20 cellular contexts compared by ENCODE assay signal in genomic region chr3:144097144-144097543, GRCh38.
A peak's percentile ranks its signal among the peaks of the same experiment; 100 is the strongest.
DNase-seq lines count a peak whose midpoint lies in the region; ATAC-seq and TF ChIP-seq lines count a peak whose summit lies in the region.
"Had no signal": no experiment of that assay in that cellular context is flagged by ENCODE, and none has a peak within 500 bp of the region (broad histone marks: within the 10 kb centered on the region; RNA-seq: fewer than 3 reads in every experiment).

No MANE protein-coding gene starts in this region.

- H3K4me1 Mint-ChIP-seq in GM23338 (peaks cover 13% of the 10 kb centered on the region; the same call in 2 of the 3 replicates), neural progenitor cell (peaks cover 5% of the 10 kb centered on the region)

- H3K27ac Mint-ChIP-seq in GM23338: no peak overlapping the region
- H3K27ac Mint-ChIP-seq in neural progenitor cell: peak overlapping the region; percentile 66

- H3K27me3 ChIP-seq in GM23338 (ENCODE audit: insufficient read depth) (no peaks in the 10 kb centered on the region), neural progenitor cell (no peaks in the 10 kb centered on the region)
- H3K27me3 ChIP-seq: SJSA1 had no signal

- H3K27ac ChIP-seq in GM23338 (ENCODE audit: low read depth) (peak overlapping the region; percentile 63; the same call in 1 of the 2 replicates), neural progenitor cell (no peak overlapping the region)
- H3K27ac ChIP-seq: GM23248, KMS-11, SJSA1 had no signal

- peaks cover 15% of the 10 kb centered on the region for H3K4me1 ChIP-seq in GM23338 (ENCODE audit: insufficient read depth)
- H3K4me1 ChIP-seq in neural progenitor cell: peaks cover 24% of the 10 kb centered on the region
- H3K4me1 ChIP-seq: Caco-2, SJSA1 had no signal

- H3K4me3 ChIP-seq in GM23338 (no peak overlapping the region), neural progenitor cell (no peak overlapping the region)
- H3K4me3 ChIP-seq: GM12878, GM23248, SJSA1 had no signal

- ATAC-seq in GM23338: peak; percentile 80
- ATAC-seq: GM12878, HepG2 had no signal

- H2AFZ ChIP-seq in GM23338 (peak overlapping the region; percentile 74), neural progenitor cell (replicated peaks) (no peak overlapping the region)
- H2AFZ ChIP-seq: GM23248 had no signal

- H3K4me2 ChIP-seq in GM23338 (no peak overlapping the region), neural progenitor cell (peak overlapping the region; percentile 43)
- H3K4me2 ChIP-seq: KMS-11 had no signal

- no peak overlapping the region for H3K9ac ChIP-seq in neural progenitor cell
- H3K9ac ChIP-seq: GM23248, KMS-11 had no signal

- DNase-seq in NCI-H2227 treated with DMSO at 0.1 percent for 48 hours (lab: John Stamatoyannopoulos, UW): peak; percentile 62
- DNase-seq in NCI-H2227 (lab: John Stamatoyannopoulos, UW; ENCODE audit: unreplicated experiment): no peak
- no peak for DNase-seq in GM23338 (ENCODE audit: low spot score)
- DNase-seq in NCI-H345 treated with DMSO at 0.1 percent for 48 hours (lab: John Stamatoyannopoulos, UW; ENCODE audit: unreplicated experiment): peak; percentile 12
- peak; percentile 41 for DNase-seq in neural progenitor cell (ENCODE audit: low spot score)
- no peak for DNase-seq in CD1c-positive myeloid dendritic cell (ENCODE audit: extremely low spot score)
- DNase-seq in NCI-H524 (lab: John Stamatoyannopoulos, UW): no peak
- DNase-seq: Caco-2, GDM1, GM23248, NCI-H1048, NCI-H1694 treated with DMSO at 0.1 percent for 48 hours, NCI-H2171, NCI-H510A treated with DMSO at 0.1 percent for 48 hours, RPMI8226, SW 1271 had no signal

- H4K20me1 ChIP-seq in GM23338 (replicated peaks; ENCODE audit: insufficient read depth) (no peaks in the 10 kb centered on the region), neural progenitor cell (ENCODE audit: low read depth) (no peaks in the 10 kb centered on the region)

- no peaks in the 10 kb centered on the region for H3K9me3 ChIP-seq in neural progenitor cell (ENCODE audit: low read depth)
- H3K9me3 ChIP-seq: SJSA1 had no signal

- peaks cover 36% of the 10 kb centered on the region for H3K9me3 Mint-ChIP-seq in GM23338
- H3K9me3 Mint-ChIP-seq in neural progenitor cell: peaks cover 6% of the 10 kb centered on the region

- H3K36me3 ChIP-seq in GM23338 (ENCODE audit: insufficient read depth): no peaks in the 10 kb centered on the region; the same call in 1 of the 2 replicates
- H3K36me3 ChIP-seq in neural progenitor cell: no peaks in the 10 kb centered on the region
- H3K36me3 ChIP-seq: SJSA1 had no signal

- peaks cover 30% of the 10 kb centered on the region; the same call in 2 of the 3 replicates for H3K36me3 Mint-ChIP-seq in GM23338 (ENCODE audit: low read depth)
- no peaks in the 10 kb centered on the region for H3K36me3 Mint-ChIP-seq in neural progenitor cell

- H3K9me2 ChIP-seq in GM23338 (ENCODE audit: insufficient read depth): peaks cover 2% of the 10 kb centered on the region

- no peaks in the 10 kb centered on the region for H3F3A ChIP-seq in GM23338 (replicated peaks; ENCODE audit: low read depth)
- peaks cover 8% of the 10 kb centered on the region for H3F3A ChIP-seq in neural progenitor cell (ENCODE audit: low read depth)

- no peaks in the 10 kb centered on the region for H3K79me2 ChIP-seq in GM23338 (replicated peaks; ENCODE audit: insufficient read depth)
- H3K79me2 ChIP-seq in neural progenitor cell (ENCODE audit: low read depth): no peaks in the 10 kb centered on the region

- H3K4me3 Mint-ChIP-seq in GM23338 (no peak overlapping the region), neural progenitor cell (no peak overlapping the region)

- peaks cover 1% of the 10 kb centered on the region for H3K27me3 Mint-ChIP-seq in GM23338 (ENCODE audit: insufficient read depth, low read depth, poor library complexity)
- no peaks in the 10 kb centered on the region for H3K27me3 Mint-ChIP-seq in neural progenitor cell (ENCODE audit: insufficient read depth, low read depth)

- no peak for TF ChIP-seq CTCF in GM23338 (conservative IDR thresholded peaks at IDR 0.05; ENCODE audit: low read depth in 2 of 2)
- TF ChIP-seq CTCF in neural progenitor cell (IDR thresholded peaks at IDR 0.05): no peak

TF ChIP-seq in GM23338, 12 proteins besides CTCF, POLR2A, EP300 and RAD21 (continues in another document):
- no peak for TF ChIP-seq ZNF331 (CRISPR knock-in tag; IDR thresholded peaks at IDR 0.05; ENCODE audit: low read depth)
- no peak for TF ChIP-seq ETS1 (IDR thresholded peaks at IDR 0.05)
- no peak for TF ChIP-seq ZNF114 (CRISPR knock-in tag; IDR thresholded peaks at IDR 0.05)
- no peak for TF ChIP-seq STAT1 (IDR thresholded peaks at IDR 0.05; ENCODE audit: unreplicated experiment)
- TF ChIP-seq NANOG (IDR thresholded peaks at IDR 0.05; ENCODE audit: borderline replicate concordance): no peak
- no peak for TF ChIP-seq JUNB (IDR thresholded peaks at IDR 0.05; ENCODE audit: unreplicated experiment)
- no peak for TF ChIP-seq POLR2AphosphoS5 (IDR thresholded peaks at IDR 0.05; ENCODE audit: low read depth)
- no peak for TF ChIP-seq ZNF462 (CRISPR knock-in tag; IDR thresholded peaks at IDR 0.05)
- no peak for TF ChIP-seq EZH2phosphoT487 (IDR thresholded peaks at IDR 0.05; ENCODE audit: unreplicated experiment)

Comparison
In these comparisons a context has a peak if more than half of its experiments do, and no peak if none do; other contexts are left out.
1. DNase-seq: peak in NCI-H2227 treated with DMSO at 0.1 percent for 48 hours (single experiment), NCI-H345 treated with DMSO at 0.1 percent for 48 hours (single experiment) and neural progenitor cell (single experiment); none in NCI-H2227 (single experiment), GM23338 (single experiment), CD1c-positive myeloid dendritic cell (single experiment) and NCI-H524 (0 of 2).